Comparison of ENCODE assay signal across 26 cellular contexts in genomic region chr6:141878686-141879085, GRCh38.
"Had no signal": no experiment of that assay in that cellular context is flagged by ENCODE, and none has a peak within 500 bp of the region (broad histone marks: within the 10 kb centered on the region; RNA-seq: fewer than 3 reads in every experiment).

No MANE protein-coding gene starts in this region.

- H3K36me3 ChIP-seq: breast epithelium, gastrocnemius medialis, neutrophil, ovary, prostate gland, right atrium auricular region, upper lobe of right lung had no signal

- H3K4me1 ChIP-seq: breast epithelium, gastrocnemius medialis, prostate gland, right atrium auricular region, upper lobe of right lung had no signal

- H3K27me3 ChIP-seq: breast epithelium, gastrocnemius medialis, neutrophil, ovary, upper lobe of right lung had no signal

- H3K9me3 ChIP-seq: breast epithelium, gastrocnemius medialis, ovary, prostate gland, right atrium auricular region, upper lobe of right lung had no signal

- H3K27ac Mint-ChIP-seq: activated naive CD8-positive, alpha-beta T cell treated with anti-CD3 and anti-CD28 coated beads for 36 hours; effector memory CD8-positive, alpha-beta T cell; memory B cell; nephron had no signal

- H3K9me3 Mint-ChIP-seq: activated naive CD8-positive, alpha-beta T cell treated with anti-CD3 and anti-CD28 coated beads for 36 hours; central memory CD8-positive, alpha-beta T cell; effector memory CD8-positive, alpha-beta T cell; nephron had no signal

- H3K4me1 Mint-ChIP-seq: central memory CD8-positive, alpha-beta T cell; memory B cell; nephron had no signal

- H3K36me3 Mint-ChIP-seq: activated naive CD8-positive, alpha-beta T cell treated with anti-CD3 and anti-CD28 coated beads for 36 hours; memory B cell had no signal

- FAIRE-seq: astrocyte, colon, endothelial cell of umbilical vein had no signal

- H3K4me3 Mint-ChIP-seq: activated naive CD8-positive, alpha-beta T cell treated with anti-CD3 and anti-CD28 coated beads for 36 hours; central memory CD8-positive, alpha-beta T cell; effector memory CD8-positive, alpha-beta T cell; memory B cell; nephron had no signal

- H3K4me3 ChIP-seq: breast epithelium, gastrocnemius medialis, ovary, prostate gland, right atrium auricular region, upper lobe of right lung had no signal

- H3K27ac ChIP-seq: breast epithelium, gastrocnemius medialis, neutrophil, ovary, prostate gland, right atrium auricular region, upper lobe of right lung had no signal

- DNase-seq: activated CD4-positive, alpha-beta T cell treated with anti-CD3 and anti-CD28 coated beads for 4 hours; activated CD4-positive, alpha-beta T cell treated with anti-CD3 and anti-CD28 coated beads, Interleukin-2, amount 50 U/mL, for 48 hours; activated CD4-positive, CD25-positive, alpha-beta regulatory T cell; activated naive CD4-positive, alpha-beta T cell treated with Interleukin-2 at 50 U/mL for 16 hours; activated naive CD8-positive, alpha-beta T cell treated with anti-CD3 and anti-CD28 coated beads for 36 hours; activated T-cell treated with anti-CD3 and anti-CD28 coated beads, Interleukin-2, amount 50 U/mL, for 48 hours; effector memory CD8-positive, alpha-beta T cell; gastrocnemius medialis; hypothalamus; left cardiac atrium; ovary; stimulated activated CD4-positive, alpha-beta T cell treated with anti-CD3 and anti-CD28 coated beads, Interleukin-12 subunit alpha, Interleukin-12 subunit beta, amount 100 ng/mL, for 4 hours; stimulated activated CD4-positive, alpha-beta T cell treated with anti-CD3 and anti-CD28 coated beads, Interleukin-4, amount 100 ng/mL, for 4 hours; stimulated activated naive CD8-positive, alpha-beta T cell treated with anti-CD3 and anti-CD28 coated beads, Interleukin-15, Interleukin-2, amounts not matched to agents 100 U/mL and 50 U/mL, for 24 hours; upper lobe of right lung had no signal

- ATAC-seq: effector memory CD8-positive, alpha-beta T cell; esophagus mucosa; gastrocnemius medialis; left cardiac atrium; stimulated activated naive CD8-positive, alpha-beta T cell treated with anti-CD3 and anti-CD28 coated beads, Interleukin-15, Interleukin-2, amounts not matched to agents 100 U/mL and 50 U/mL, for 24 hours; upper lobe of right lung had no signal

- H3K27me3 Mint-ChIP-seq: activated naive CD8-positive, alpha-beta T cell treated with anti-CD3 and anti-CD28 coated beads for 36 hours; central memory CD8-positive, alpha-beta T cell; effector memory CD8-positive, alpha-beta T cell; memory B cell had no signal
